In genomic region chr2:216687646-216688045, GRCh38 we compare ENCODE assay signal across 12 cellular contexts. TPM values are rescaled to one million over a fixed set of nuclear protein-coding genes. Genes with fewer than 3 reads are reported as not detected.
DNase-seq lines count a peak whose midpoint lies in the region; ATAC-seq and TF ChIP-seq lines count a peak whose summit lies in the region.
"Had no signal": no experiment of that assay in that cellular context is flagged by ENCODE, and none has a peak within 500 bp of the region (broad histone marks: within the 10 kb centered on the region; RNA-seq: fewer than 3 reads in every experiment).

No MANE protein-coding gene starts in this region.

- no peaks in the 10 kb centered on the region for H3K4me1 ChIP-seq in MM.1S (ENCODE audit: low read length)
- peaks cover 80 to 87% (median 86%) of the 10 kb centered on the region in 3 donors for H3K4me1 ChIP-seq in skeletal muscle tissue (ENCODE audit: control insufficient read depth in 3 of 3, insufficient read depth in 3 of 3, low read length in 3 of 3)
- H3K4me1 ChIP-seq: Caco-2 had no signal

- H3K9me3 Mint-ChIP-seq in activated CD4-positive, alpha-beta T cell treated with anti-CD3 and anti-CD28 coated beads, Interleukin-2, amount 10 ng/mL, durations not matched to agents 24 days and 14 days, result no peaks in the 10 kb centered on the region

- peaks cover 47% of the 10 kb centered on the region for H3K27me3 Mint-ChIP-seq in activated CD4-positive, alpha-beta T cell treated with anti-CD3 and anti-CD28 coated beads, Interleukin-2, amount 10 ng/mL, durations not matched to agents 24 days and 14 days
- H3K27me3 Mint-ChIP-seq in T-helper 17 cell, result peaks cover 81% of the 10 kb centered on the region

- H3K27ac Mint-ChIP-seq in activated CD4-positive, alpha-beta T cell treated with anti-CD3 and anti-CD28 coated beads, Interleukin-2, amount 10 ng/mL, durations not matched to agents 24 days and 14 days, result no peak overlapping the region
- no peak overlapping the region for H3K27ac Mint-ChIP-seq in T-helper 17 cell

- no peak overlapping the region for H3K4me3 Mint-ChIP-seq in activated CD4-positive, alpha-beta T cell treated with anti-CD3 and anti-CD28 coated beads, Interleukin-2, amount 10 ng/mL, durations not matched to agents 24 days and 14 days
- no peak overlapping the region for H3K4me3 Mint-ChIP-seq in T-helper 17 cell

- H3K36me3 Mint-ChIP-seq in activated CD4-positive, alpha-beta T cell treated with anti-CD3 and anti-CD28 coated beads, Interleukin-2, amount 10 ng/mL, durations not matched to agents 24 days and 14 days (ENCODE audit: low read depth), result no peaks in the 10 kb centered on the region
- peaks cover 4% of the 10 kb centered on the region for H3K36me3 Mint-ChIP-seq in T-helper 17 cell (ENCODE audit: low read depth)

- H3K9me3 ChIP-seq in MM.1S (replicated peaks; ENCODE audit: insufficient read depth, low read length) (no peaks in the 10 kb centered on the region), skeletal muscle tissue (ENCODE audit: control insufficient read depth in 3 of 3, low read length in 3 of 3) (no peaks in the 10 kb centered on the region), T-helper 17 cell (ENCODE audit: control insufficient read depth, low read length, poor library complexity, severe bottlenecking) (no peaks in the 10 kb centered on the region)
- H3K9me3 ChIP-seq: Caco-2 had no signal

- H3K9ac ChIP-seq in MM.1S (ENCODE audit: low read length) (no peak overlapping the region), skeletal muscle tissue (ENCODE audit: low read depth in 1 of 3, low read length in 3 of 3) (peak overlapping the region in 2 of 3 donors; percentile 27 to 34)

- H3K4me3 ChIP-seq in MM.1S (ENCODE audit: low read length) (no peak overlapping the region), skeletal muscle tissue (ENCODE audit: low read length in 3 of 3) (no peak overlapping the region)

- H3K36me3 ChIP-seq in MM.1S (replicated peaks; ENCODE audit: insufficient read depth, low read length), result no peaks in the 10 kb centered on the region
- peaks cover 9 to 43% (median 11%) of the 10 kb centered on the region in 3 donors for H3K36me3 ChIP-seq in skeletal muscle tissue (ENCODE audit: control insufficient read depth in 3 of 3, insufficient read depth in 3 of 3, low read length in 3 of 3)

- H3K27ac ChIP-seq in MM.1S (ENCODE audit: low read length) (no peak overlapping the region), skeletal muscle tissue (ENCODE audit: low read depth, low read length) (peak overlapping the region; percentile 65)
- H3K27ac ChIP-seq: epithelial cell of prostate had no signal

- no peak overlapping the region for H2AFZ ChIP-seq in MM.1S (ENCODE audit: low read length)

- H3K27me3 ChIP-seq in MM.1S (replicated peaks; ENCODE audit: insufficient read depth, low read length) (no peaks in the 10 kb centered on the region), skeletal muscle tissue (ENCODE audit: control insufficient read depth in 3 of 3, insufficient read depth in 3 of 3, low read length in 3 of 3) (peaks cover 0 to 2% (median 0%) of the 10 kb centered on the region in 3 donors)

- no peak overlapping the region for H3K4me2 ChIP-seq in MM.1S (ENCODE audit: low read depth, low read length)

- no peaks in the 10 kb centered on the region for H4K20me1 ChIP-seq in MM.1S (ENCODE audit: insufficient read depth, low read length)

- no peaks in the 10 kb centered on the region for H3K9me2 ChIP-seq in MM.1S (replicated peaks; ENCODE audit: insufficient read depth, low read length)

- no peak for ATAC-seq in HG03354 (IDR thresholded peaks at IDR 0.05; ENCODE audit: poor library complexity, severe bottlenecking, unreplicated experiment)
- ATAC-seq in T-helper 17 cell, result no peak
- ATAC-seq in GM21786 (IDR thresholded peaks at IDR 0.05; ENCODE audit: unreplicated experiment), result no peak

- peak; percentile 42 for TF ChIP-seq CTCF in MM.1S (IDR thresholded peaks at IDR 0.05; ENCODE audit: low read length)

- intact Hi-C loops in activated CD4-positive, alpha-beta T cell treated with anti-CD3 and anti-CD28 coated beads, Interleukin-2, amount 10 ng/mL, durations not matched to agents 24 days and 14 days (cut with micrococcal nuclease), result no loop called here

- peaks cover 12% of the 10 kb centered on the region for H3K4me1 Mint-ChIP-seq in activated CD4-positive, alpha-beta T cell treated with anti-CD3 and anti-CD28 coated beads, Interleukin-2, amount 10 ng/mL, durations not matched to agents 24 days and 14 days
- peaks cover 8% of the 10 kb centered on the region for H3K4me1 Mint-ChIP-seq in T-helper 17 cell

- H3K79me2 ChIP-seq in MM.1S (ENCODE audit: low read length), result no peaks in the 10 kb centered on the region

- DNase-seq in activated CD4-positive, alpha-beta T cell treated with anti-CD3 and anti-CD28 coated beads, Interleukin-2, amount 10 ng/mL, durations not matched to agents 24 days and 14 days, result peak; percentile 66
- DNase-seq in activated CD4-positive, alpha-beta T cell treated with anti-CD3 and anti-CD28 coated beads, Interleukin-2, amount 50 U/mL, for 1 hour, result no peak
- DNase-seq in MM.1S, result no peak
- peak; percentile 39 for DNase-seq in dermis blood vessel endothelial cell
- no peak for DNase-seq in T-helper 17 cell
- DNase-seq: NCI-H2029 had no signal

- H3F3A ChIP-seq in MM.1S (ENCODE audit: insufficient read depth, low read length), result peaks cover 4% of the 10 kb centered on the region; the same call in 1 of the 2 replicates

RNA-seq across cellular contexts. Expression of gene IGFBP5, which starts 7.7 kb away (rescaled TPM):
- total RNA-seq in activated CD4-positive, alpha-beta T cell treated with anti-CD3 and anti-CD28 coated beads, Interleukin-2, amount 10 ng/mL, durations not matched to agents 24 days and 14 days, result not detected in 2 replicates
- total RNA-seq in dermis blood vessel endothelial cell, result 0.65 and 6.1 TPM in 2 replicates
- 260 TPM for total RNA-seq in skeletal muscle tissue
- not detected for total RNA-seq in T-helper 17 cell
- total RNA-seq: activated CD8-positive, alpha-beta memory T cell treated with anti-CD3 and anti-CD28 coated beads for 36 hours had no signal

RNA-seq across cellular contexts. Expression of gene IGFBP2, which starts 54.4 kb away (rescaled TPM):
- 33.5 and 42.4 TPM in 2 replicates for total RNA-seq in activated CD4-positive, alpha-beta T cell treated with anti-CD3 and anti-CD28 coated beads, Interleukin-2, amount 10 ng/mL, durations not matched to agents 24 days and 14 days
- total RNA-seq in dermis blood vessel endothelial cell, result 159 and 263 TPM in 2 replicates
- 99.7 TPM for total RNA-seq in skeletal muscle tissue
- total RNA-seq in T-helper 17 cell, result 1 to 10 TPM in 1 of 2 donors, not detected in 1; 6.1 TPM

Comparison
In these comparisons a context has a peak if more than half of its experiments do, and no peak if none do; other contexts are left out.
1. DNase-seq: peak in activated CD4-positive, alpha-beta T cell treated with anti-CD3 and anti-CD28 coated beads, Interleukin-2, amount 10 ng/mL, durations not matched to agents 24 days and 14 days (single experiment) and dermis blood vessel endothelial cell (single experiment); none in activated CD4-positive, alpha-beta T cell treated with anti-CD3 and anti-CD28 coated beads, Interleukin-2, amount 50 U/mL, for 1 hour (single experiment), MM.1S (single experiment) and T-helper 17 cell (0 of 3).
2. RNA of gene IGFBP5, which starts 7.7 kb away (total RNA-seq): 260 TPM in skeletal muscle tissue (single experiment); 0.65 to 6.1 TPM in dermis blood vessel endothelial cell, not detected in activated CD4-positive, alpha-beta T cell treated with anti-CD3 and anti-CD28 coated beads, Interleukin-2, amount 10 ng/mL, durations not matched to agents 24 days and 14 days and not detected in T-helper 17 cell; every median in the first group is over 10 times any median in the second.